ENCODE assay signal across 8 cellular contexts in the genomic region with DNA sequence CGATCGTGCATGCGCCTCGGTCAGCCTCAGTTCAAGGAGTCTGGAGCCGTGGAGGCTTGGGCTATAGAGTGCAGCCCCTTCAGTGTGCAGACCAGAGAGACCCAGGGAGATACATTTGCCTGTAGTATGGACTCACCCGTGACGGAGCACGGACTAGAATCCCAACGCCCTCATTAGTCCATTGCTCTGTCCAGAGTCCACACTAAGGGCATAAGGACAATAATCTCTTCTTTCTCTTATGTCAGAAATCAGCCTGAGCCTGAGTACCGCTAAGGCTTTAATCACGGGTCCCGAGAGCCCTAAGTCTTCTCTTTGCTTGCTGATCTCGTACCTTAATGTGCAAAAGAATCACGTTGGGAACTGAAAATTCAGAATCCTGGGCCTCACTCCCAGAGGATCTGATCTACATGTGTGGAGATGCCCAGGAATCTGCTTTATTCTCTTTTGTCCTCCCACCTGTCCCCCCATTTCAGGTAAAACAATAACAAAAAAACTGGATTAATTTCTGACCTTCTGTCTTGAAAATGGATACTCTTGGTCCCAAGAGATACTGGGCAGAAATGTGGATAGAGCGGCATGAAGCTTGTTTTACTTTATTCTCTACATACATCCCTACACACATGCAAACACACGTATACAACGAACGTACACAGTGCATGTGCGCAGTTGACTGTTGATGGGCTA. TPM values are rescaled to one million over a fixed set of nuclear protein-coding genes. Genes with fewer than 3 reads are reported as not detected.
DNase-seq lines count a peak whose midpoint lies in the region; ATAC-seq, FAIRE-seq and TF ChIP-seq lines count a peak whose summit lies in the region.

No MANE protein-coding gene starts in this region.

- H3K79me2 ChIP-seq in smooth muscle cell (ENCODE audit: low read depth) = peaks cover 11% of the 10 kb centered on the region

- H3K9ac ChIP-seq in IMR-90 (ENCODE audit: low read depth, low read length) = peak overlapping the region; percentile 93
- H3K9ac ChIP-seq in smooth muscle cell (ENCODE audit: low read depth) = peak overlapping the region; percentile 95

- no peak overlapping the region for H2BK20ac ChIP-seq in IMR-90 (ENCODE audit: low read depth, low read length)

- in situ Hi-C loops in IMR-90 (cut with MboI; ENCODE audit: low sequenced_read_pairs) = loop anchor here (25.0 kb wide), 1 partner anchor 868 kb away; no protein-coding TSS in a partner anchor

- H3K4me2 ChIP-seq in IMR-90 (ENCODE audit: low read depth, low read length) = peak overlapping the region; percentile 97
- peak overlapping the region; percentile 96 for H3K4me2 ChIP-seq in smooth muscle cell

- peak overlapping the region; percentile 68 for H3K4ac ChIP-seq in IMR-90 (ENCODE audit: low read depth, low read length)

- H2BK15ac ChIP-seq in IMR-90 (ENCODE audit: low read depth, low read length) = no peak overlapping the region

- dilution Hi-C loops in IMR-90 (cut with HindIII; ENCODE audit: low sequenced_read_pairs, unreplicated experiment) = no loop called here

- no peaks in the 10 kb centered on the region for H3K4me1 ChIP-seq in IMR-90 (ENCODE audit: control insufficient read depth, insufficient read depth, low read length)
- peaks cover 0 to 5% of the 10 kb centered on the region in 2 donors for H3K4me1 ChIP-seq in ascending aorta
- H3K4me1 ChIP-seq in smooth muscle cell (ENCODE audit: low read depth) = peaks cover 11% of the 10 kb centered on the region

- H4K20me1 ChIP-seq in IMR-90 (ENCODE audit: insufficient read depth, low read length) (no peaks in the 10 kb centered on the region; the same call in 1 of the 2 replicates), smooth muscle cell (ENCODE audit: low read depth) (no peaks in the 10 kb centered on the region)

- intact Hi-C loops in IMR-90 (cut with micrococcal nuclease) = no loop called here
- intact Hi-C loops in ascending aorta (cut with DNase I) = loop anchor here (2.0 to 10.0 kb wide), 4 partner anchors 38 to 896 kb away; a partner anchor contains a TSS

- DNase-seq in GM12864 (ENCODE audit: low read depth) (no peak), IMR-90 (peak; percentile 31), ascending aorta (ENCODE audit: low spot score in 2 of 2) (no peak), smooth muscle cell (lab: John Stamatoyannopoulos, UW; ENCODE audit: unreplicated experiment) (no peak), frontal cortex (ENCODE audit: low spot score in 2 of 2) (no peak), islet precursor cell (no peak)

- H3K9me3 ChIP-seq in IMR-90 (ENCODE audit: control insufficient read depth, insufficient read depth, low read length) (no peaks in the 10 kb centered on the region), ascending aorta (no peaks in the 10 kb centered on the region), iPS-18c (ENCODE audit: control insufficient read depth, insufficient read depth, low read length) (no peaks in the 10 kb centered on the region), smooth muscle cell (replicated peaks; ENCODE audit: low read depth) (no peaks in the 10 kb centered on the region)

- H3K14ac ChIP-seq in IMR-90 (replicated peaks; ENCODE audit: low read depth, low read length) = peak overlapping the region; percentile 91

- H3K4me3 ChIP-seq in GM12864 (ENCODE audit: low read depth, low read length) (peak overlapping the region; percentile 92), IMR-90 (ENCODE audit: insufficient read depth, low read depth, low read length) (peak overlapping the region; percentile 72), ascending aorta (peak overlapping the region; percentile 75 to 84), iPS-18c (ENCODE audit: insufficient read depth, low read depth, low read length) (peak overlapping the region; percentile 91), smooth muscle cell (peak overlapping the region; percentile 87)

- H3K9me1 ChIP-seq in IMR-90 (ENCODE audit: insufficient read depth, low read length) = no peaks in the 10 kb centered on the region; the same call in 1 of the 2 replicates

- peaks cover 9% of the 10 kb centered on the region for H3K36me3 ChIP-seq in IMR-90 (ENCODE audit: control insufficient read depth, insufficient read depth, low read length)
- H3K36me3 ChIP-seq in ascending aorta = peaks cover 5 to 7% of the 10 kb centered on the region in 2 donors
- H3K36me3 ChIP-seq in smooth muscle cell (ENCODE audit: low read depth) = no peaks in the 10 kb centered on the region

- H3K27ac ChIP-seq in IMR-90 (ENCODE audit: insufficient read depth, low read length) = peak overlapping the region; percentile 61
- peak overlapping the region; percentile 81 to 93 for H3K27ac ChIP-seq in ascending aorta
- H3K27ac ChIP-seq in smooth muscle cell (ENCODE audit: low read depth) = peak overlapping the region; percentile 97

- TF ChIP-seq POLR2A in IMR-90 (IDR thresholded peaks at IDR 0.05; ENCODE audit: low read depth, low read length) = no peak

- CTCF ChIA-PET in IMR-90 (lab: Yijun Ruan, JAX) = interaction anchor here (0.6 kb wide), 2 partner anchors 39 to 151 kb away, joined by 5 to 9 read pairs; no protein-coding TSS in a partner anchor

- peaks cover 12% of the 10 kb centered on the region for H3F3A ChIP-seq in smooth muscle cell (ENCODE audit: low read depth)

- peak overlapping the region; percentile 8; the same call in 1 of the 2 replicates for H3K18ac ChIP-seq in IMR-90 (ENCODE audit: low read depth, low read length)

- peak overlapping the region; percentile 43 for H2AK9ac ChIP-seq in IMR-90 (replicated peaks; ENCODE audit: low read depth, low read length, poor library complexity)

- peak overlapping the region; percentile 37 for H2BK5ac ChIP-seq in IMR-90 (ENCODE audit: low read depth, low read length, poor library complexity, severe bottlenecking)

- peak overlapping the region; percentile 54 to 69; a peak in 3 of 4 replicates for H4K8ac ChIP-seq in IMR-90 (ENCODE audit: low read depth in 2 of 2, low read length in 2 of 2)

- FAIRE-seq in frontal cortex (lab: Jason Lieb, UNC) = no peak

- WGBS in IMR-90 (ENCODE audit: extremely low coverage in 2 of 2, insufficient read length in 1 of 2), 2 experiments = 0% methylated on average over 5 of the region's 19 CpGs; no CpG with 5 or more reads in 1 of the 2 experiments
- WGBS in smooth muscle cell (ENCODE audit: low lambda C conversion rate) = 26% methylated on average over 19 of the region's 19 CpGs

- 0 out of 2 replicates have a peak overlapping the region, but pooled peaks have one; percentile 8 for H4K5ac ChIP-seq in IMR-90 (ENCODE audit: low read depth, low read length)

- ATAC-seq in GM21529 (IDR thresholded peaks at IDR 0.05; ENCODE audit: unreplicated experiment) (peak; percentile 39), IMR-90 (ENCODE audit: low read depth) (peak; percentile 55)

- no peak for TF ChIP-seq CTCF in GM12864 (IDR thresholded peaks at IDR 0.05; ENCODE audit: low read depth, low read length, missing control alignments)
- no peak for TF ChIP-seq CTCF in IMR-90 (conservative IDR thresholded peaks at IDR 0.05; ENCODE audit: low read depth, low read length)
- TF ChIP-seq CTCF in ascending aorta (IDR thresholded peaks at IDR 0.05) = no peak
- no peak for TF ChIP-seq CTCF in smooth muscle cell (IDR thresholded peaks at IDR 0.05; ENCODE audit: borderline replicate concordance, insufficient read depth, poor library complexity, severe bottlenecking)

- POLR2A ChIA-PET in IMR-90 (lab: Charles Lee; ENCODE audit: unreplicated experiment) = no interaction called here

- peak overlapping the region; percentile 97 for H2AFZ ChIP-seq in IMR-90 (replicated peaks; ENCODE audit: low read length, poor library complexity)
- peak overlapping the region; percentile 98 for H2AFZ ChIP-seq in smooth muscle cell (ENCODE audit: low read depth)

- no TSS peak for BruUV-seq in IMR-90 (replicated peaks; lab: Mats Ljungman, UMichigan)

- no peak overlapping the region for H4K91ac ChIP-seq in IMR-90 (ENCODE audit: insufficient read depth, low read depth, low read length)

- TF ChIP-seq RAD21 in IMR-90 (IDR thresholded peaks at IDR 0.05; ENCODE audit: low read length) = no peak

- H3K79me1 ChIP-seq in IMR-90 (ENCODE audit: low read depth in 1 of 2, low read length in 2 of 2) = peaks cover 8 to 12% of the 10 kb centered on the region in 2 experiments

- peak overlapping the region; percentile 81 for H3K23ac ChIP-seq in IMR-90 (ENCODE audit: low read depth, low read length)

- no peak overlapping the region for H2BK120ac ChIP-seq in IMR-90 (ENCODE audit: low read depth, low read length)

- peak overlapping the region; percentile 66; the same call in 1 of the 2 replicates for H3K56ac ChIP-seq in IMR-90 (ENCODE audit: extremely low read depth, insufficient read depth, low read length)

- H2AK5ac ChIP-seq in IMR-90 (ENCODE audit: low read depth, low read length) = peak overlapping the region; percentile 66; the same call in 1 of the 2 replicates

- H3K27me3 ChIP-seq in IMR-90 (ENCODE audit: control insufficient read depth, insufficient read depth, low read length) = no peaks in the 10 kb centered on the region
- no peaks in the 10 kb centered on the region for H3K27me3 ChIP-seq in ascending aorta
- no peaks in the 10 kb centered on the region for H3K27me3 ChIP-seq in smooth muscle cell (ENCODE audit: low read depth)

TF ChIP-seq in IMR-90, 13 proteins besides CTCF, POLR2A, EP300 and RAD21 (continues in another document):
- TF ChIP-seq CHD1 (IDR thresholded peaks at IDR 0.05; ENCODE audit: low read depth, low read length) (no peak), NFE2L2 (IDR thresholded peaks at IDR 0.05; ENCODE audit: low read depth, low read length) (no peak), MXI1 (IDR thresholded peaks at IDR 0.05; ENCODE audit: borderline replicate concordance, low read depth, low read length) (no peak), CEBPB (IDR thresholded peaks at IDR 0.05; ENCODE audit: low read depth, low read length) (no peak)

RNA-seq across cellular contexts. Expression of a gene that starts 0.7 kb away (rescaled TPM):
- total RNA-seq in IMR-90 (2012; rRNA removed) (15.8 and 16.3 TPM in 2 replicates), ascending aorta (7.7 TPM), smooth muscle cell (21.3 and 33.3 TPM in 2 replicates), frontal cortex (26.5 TPM)
- polyA plus RNA-seq in IMR-90 (2012; rRNA removed) (13.8 and 14.7 TPM in 2 replicates), smooth muscle cell (43.6 and 57.8 TPM in 2 replicates)
- 7.0 and 8.4 TPM in 2 replicates for polyA plus RNA-seq in IMR-90 (2012; cell fraction: cytosol; rRNA removed)
- 9.6 and 25.1 TPM in 2 replicates for polyA plus RNA-seq in IMR-90 (2012; cell fraction: nucleus; rRNA removed; ENCODE audit: low replicate concordance)

RNA-seq across cellular contexts. Expression of a gene that starts 38.2 kb away (rescaled TPM):
- total RNA-seq in IMR-90 (2012; rRNA removed) (164 and 182 TPM in 2 replicates), ascending aorta (121 TPM), smooth muscle cell (201 and 236 TPM in 2 replicates), frontal cortex (1,551 TPM)
- polyA plus RNA-seq in IMR-90 (2012; rRNA removed) (264 and 300 TPM in 2 replicates), smooth muscle cell (272 and 448 TPM in 2 replicates)
- 161 and 414 TPM in 2 replicates for polyA plus RNA-seq in IMR-90 (2012; cell fraction: cytosol; rRNA removed)
- polyA plus RNA-seq in IMR-90 (2012; cell fraction: nucleus; rRNA removed; ENCODE audit: low replicate concordance) = 339 and 399 TPM in 2 replicates

RNA-seq across cellular contexts. Expression of a gene that starts 50.9 kb away (rescaled TPM):
- total RNA-seq in IMR-90 (2012; rRNA removed) (25.6 and 28.6 TPM in 2 replicates), ascending aorta (20.1 TPM), smooth muscle cell (11.8 and 12.2 TPM in 2 replicates), frontal cortex (7.3 TPM)
- polyA plus RNA-seq in IMR-90 (2012; rRNA removed) (11.9 and 12.6 TPM in 2 replicates), smooth muscle cell (8.7 and 15.9 TPM in 2 replicates)
- polyA plus RNA-seq in IMR-90 (2012; cell fraction: cytosol; rRNA removed) = 4.5 and 7.2 TPM in 2 replicates
- polyA plus RNA-seq in IMR-90 (2012; cell fraction: nucleus; rRNA removed; ENCODE audit: low replicate concordance) = 9.3 and 27.5 TPM in 2 replicates
